In genomic region chr1:47725732-47726495, GRCh38 we compare ENCODE assay signal across 8 cellular contexts.
A peak's percentile ranks its signal among the peaks of the same experiment; 100 is the strongest.
DNase-seq lines count a peak whose midpoint lies in the region; ATAC-seq and TF ChIP-seq lines count a peak whose summit lies in the region.

No MANE protein-coding gene starts in this region.

- DNase-seq in DMS53 treated with DMSO at 0.1 percent for 48 hours (lab: John Stamatoyannopoulos, UW; ENCODE audit: unreplicated experiment) (peak; percentile 96), HuH-7.5 (ENCODE audit: low spot score) (peak; percentile 90), PC-3 (peak; percentile 87), foreskin melanocyte (peak; percentile 59), omental fat pad (ENCODE audit: low spot score) (peak; percentile 58), testis (peak; percentile 88)
- DNase-seq in activated T-helper 9 cell treated with anti-CD3 and anti-CD28 coated beads, Interleukin-2, amount 50 U/mL, for 16 hours (ENCODE audit: low read depth), result peak; percentile 28

- peak overlapping the region; percentile 46 for H3K4me3 ChIP-seq in PC-3 (ENCODE audit: low read length)
- peak overlapping the region in 1 of 2 donors; percentile 33 for H3K4me3 ChIP-seq in testis

- H4K20me1 ChIP-seq in PC-3 (ENCODE audit: low read length), result no peaks in the 10 kb centered on the region

- H3K9ac ChIP-seq in PC-3 (ENCODE audit: low read length), result no peak overlapping the region

- no peaks in the 10 kb centered on the region for H3K9me3 ChIP-seq in PC-3 (ENCODE audit: low read length)
- H3K9me3 ChIP-seq in testis, result no peaks in the 10 kb centered on the region

- CTCF ChIA-PET in PC-3 (lab: Charles Lee), result interaction anchor here (0.5 to 1.8 kb wide), 17 partner anchors 8 to 493 kb away, joined by 3 to 29 read pairs (median 4); partner anchors contain the start of genes CMPK1, FOXD2, STIL and TRABD2B

- H3K27ac ChIP-seq in PC-3 (ENCODE audit: low read length) (no peak overlapping the region), testis (no peak overlapping the region)

- peak; percentile 93 for TF ChIP-seq CTCF in PC-3 (conservative IDR thresholded peaks at IDR 0.05; ENCODE audit: low read depth, low read length)
- peak in 1 of 3 donors; percentile 55 for TF ChIP-seq CTCF in omental fat pad (IDR thresholded peaks at IDR 0.05)
- peak; percentile 58 to 76 (median 74) for TF ChIP-seq CTCF in testis (IDR thresholded peaks at IDR 0.05)

- peaks cover 35% of the 10 kb centered on the region for H3K27me3 ChIP-seq in PC-3 (ENCODE audit: low read length)
- H3K27me3 ChIP-seq in testis, result no peaks in the 10 kb centered on the region

- H3K9me2 ChIP-seq in PC-3 (replicated peaks; ENCODE audit: low read length), result no peaks in the 10 kb centered on the region

- 2 to 4% methylated on average over 19 to 25 of the region's 25 CpGs for WGBS in testis, 2 donors

- TF ChIP-seq POLR2A in testis (IDR thresholded peaks at IDR 0.05), result no peak

- H3K4me1 ChIP-seq in PC-3 (ENCODE audit: insufficient read depth, low read length), result no peaks in the 10 kb centered on the region
- peaks cover 14% of the 10 kb centered on the region for H3K4me1 ChIP-seq in testis

- BruUV-seq in PC-3 (replicated peaks; lab: Mats Ljungman, UMichigan), result no TSS peak

- H3K4me2 ChIP-seq in PC-3 (ENCODE audit: low read length), result peak overlapping the region; percentile 75

- ATAC-seq in GM21619 (IDR thresholded peaks at IDR 0.05; ENCODE audit: unreplicated experiment), result peak; percentile 95
- peak; percentile 95 for ATAC-seq in PC-3
- ATAC-seq in omental fat pad (ENCODE audit: low FRiP score), result peak; percentile 60

- POLR2A ChIA-PET in PC-3 (lab: Charles Lee; ENCODE audit: unreplicated experiment), result interaction anchor here (0.6 kb wide), 2 partner anchors 226 to 269 kb away, joined by 3 to 4 read pairs; no protein-coding TSS in a partner anchor

- no peaks in the 10 kb centered on the region for H3F3A ChIP-seq in PC-3 (ENCODE audit: low read length, unreplicated experiment)

- intact Hi-C loops in PC-3 (cut with micrococcal nuclease) (loop anchor here (1.0 to 10.0 kb wide), 5 partner anchors 199 to 551 kb away; no protein-coding TSS in a partner anchor), testis (cut with DNase I; ENCODE audit: low total_unique reads) (no loop called here)

- H3K79me2 ChIP-seq in PC-3 (ENCODE audit: low read length), result no peaks in the 10 kb centered on the region

- peak overlapping the region; percentile 66 for H2AFZ ChIP-seq in PC-3 (ENCODE audit: low read length)

- H3K36me3 ChIP-seq in PC-3 (ENCODE audit: low read depth, low read length) (no peaks in the 10 kb centered on the region), testis (ENCODE audit: low read depth, missing control alignments) (no peaks in the 10 kb centered on the region)

Comparison
In these comparisons a context has a peak if more than half of its experiments do, and no peak if none do; other contexts are left out.
1. DNase-seq: peak in every context shown above with its lines; median percentile 96 in DMS53 treated with DMSO at 0.1 percent for 48 hours; 90 in HuH-7.5; 88 in testis; 87 in PC-3; 59 in foreskin melanocyte; 58 in omental fat pad; 28 in activated T-helper 9 cell treated with anti-CD3 and anti-CD28 coated beads, Interleukin-2, amount 50 U/mL, for 16 hours.